In the genomic region with DNA sequence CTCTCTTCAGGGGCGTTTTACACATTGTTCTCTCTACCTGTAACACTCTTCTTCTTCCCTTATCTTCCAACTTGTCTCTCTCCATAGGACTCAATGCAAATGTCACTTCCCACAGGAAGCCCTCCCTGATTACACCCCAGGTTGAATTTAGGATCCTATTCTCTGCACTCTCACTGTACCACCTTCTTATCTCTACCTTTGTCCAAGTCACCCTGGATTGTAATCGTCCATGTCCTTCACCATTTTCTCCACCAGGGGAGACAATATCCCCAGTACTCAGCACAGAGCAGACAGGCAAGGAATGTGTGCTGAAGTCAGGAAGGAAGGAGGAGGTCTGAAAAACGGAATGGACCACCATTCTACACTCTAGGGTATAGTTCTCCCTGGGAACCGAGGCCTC, we compare ENCODE assay signal across 10 cellular contexts. TPM values are rescaled to one million over a fixed set of nuclear protein-coding genes. Genes with fewer than 3 reads are reported as not detected.
DNase-seq lines count a peak whose midpoint lies in the region; ATAC-seq and TF ChIP-seq lines count a peak whose summit lies in the region.
"Had no signal": no experiment of that assay in that cellular context is flagged by ENCODE, and none has a peak within 500 bp of the region (broad histone marks: within the 10 kb centered on the region; RNA-seq: fewer than 3 reads in every experiment).

No MANE protein-coding gene starts in this region.

- peaks cover 6% of the 10 kb centered on the region for H3K27me3 Mint-ChIP-seq in Caco-2 (ENCODE audit: insufficient read depth, unreplicated experiment)
- H3K27me3 Mint-ChIP-seq in WTC11 (ENCODE audit: low read depth) = peaks cover 3% of the 10 kb centered on the region
- peaks cover 32 to 79% of the 10 kb centered on the region in 2 donors for H3K27me3 Mint-ChIP-seq in CD8-positive, alpha-beta memory T cell

- H3K9me3 ChIP-seq in Caco-2 (no peaks in the 10 kb centered on the region), adrenal gland (replicated peaks in 1 of 3) (no peaks in the 10 kb centered on the region)
- H3K9me3 ChIP-seq in effector memory CD4-positive, alpha-beta T cell (ENCODE audit: control insufficient read depth, low read length) = no peaks in the 10 kb centered on the region
- H3K9me3 ChIP-seq in CD8-positive, alpha-beta memory T cell (ENCODE audit: low read length) = no peaks in the 10 kb centered on the region

- CTCF ChIA-PET in Caco-2 (lab: Charles Lee) = no interaction called here
- CTCF ChIA-PET in WTC11 (lab: Charles Lee) = interaction anchor here (0.9 to 1.8 kb wide), 6 partner anchors 13 to 99 kb away, joined by 3 to 17 read pairs (median 4); no protein-coding TSS in a partner anchor
- CTCF ChIA-PET in CD8-positive, alpha-beta memory T cell (lab: Charles Lee) = no interaction called here

- H3K27ac Mint-ChIP-seq in Caco-2 (ENCODE audit: unreplicated experiment) (no peak overlapping the region), WTC11 (no peak overlapping the region)
- H3K27ac Mint-ChIP-seq in CD8-positive, alpha-beta memory T cell = no peak overlapping the region

- 19 to 21% (median 20%) methylated on average over 4 of the region's 4 CpGs for WGBS in adrenal gland, 4 donors

- H3K27me3 ChIP-seq in Caco-2 (replicated peaks; ENCODE audit: control insufficient read depth, insufficient read depth, low read length) (no peaks in the 10 kb centered on the region), HL-60 (ENCODE audit: insufficient read depth, poor library complexity, severe bottlenecking) (no peaks in the 10 kb centered on the region), adrenal gland (peaks cover 34% of the 10 kb centered on the region)
- no peaks in the 10 kb centered on the region for H3K27me3 ChIP-seq in effector memory CD4-positive, alpha-beta T cell (replicated peaks; ENCODE audit: control insufficient read depth, insufficient read depth, low read length, poor library complexity, severe bottlenecking)
- H3K27me3 ChIP-seq in CD8-positive, alpha-beta memory T cell (ENCODE audit: insufficient read depth, low read length, poor library complexity, severe bottlenecking) = peaks cover 11% of the 10 kb centered on the region

- H3K4me1 Mint-ChIP-seq in Caco-2 (ENCODE audit: low read depth, unreplicated experiment) (peaks cover 6% of the 10 kb centered on the region), WTC11 (peaks cover 27% of the 10 kb centered on the region)
- no peaks in the 10 kb centered on the region for H3K4me1 Mint-ChIP-seq in CD8-positive, alpha-beta memory T cell

- no peaks in the 10 kb centered on the region for H3K4me1 ChIP-seq in Caco-2
- no peaks in the 10 kb centered on the region for H3K4me1 ChIP-seq in effector memory CD4-positive, alpha-beta T cell (ENCODE audit: control insufficient read depth, insufficient read depth, low read length, poor library complexity, severe bottlenecking)
- no peaks in the 10 kb centered on the region for H3K4me1 ChIP-seq in adrenal gland (replicated peaks in 1 of 2)
- no peaks in the 10 kb centered on the region for H3K4me1 ChIP-seq in CD8-positive, alpha-beta memory T cell (ENCODE audit: insufficient read depth, low read length)

- TF ChIP-seq POLR2A in adrenal gland (IDR thresholded peaks at IDR 0.05) = no peak

- H3K4me3 ChIP-seq in Caco-2 (ENCODE audit: low read depth, low read length) (no peak overlapping the region), HL-60 (replicated peaks; ENCODE audit: insufficient read depth, low read length) (no peak overlapping the region), adrenal gland (no peak overlapping the region)
- H3K4me3 ChIP-seq in effector memory CD4-positive, alpha-beta T cell (ENCODE audit: insufficient read depth, low read depth, low read length, poor library complexity, severe bottlenecking) = no peak overlapping the region
- H3K4me3 ChIP-seq in CD8-positive, alpha-beta memory T cell (ENCODE audit: low read length) = no peak overlapping the region

- intact Hi-C loops in Caco-2 (cut with micrococcal nuclease; ENCODE audit: unreplicated experiment) (no loop called here), left colon (cut with DNase I, micrococcal nuclease) (no loop called here), adrenal gland (cut with DNase I) (no loop called here)

- H3K27ac ChIP-seq in HL-60 (replicated peaks) = no peak overlapping the region
- H3K27ac ChIP-seq in effector memory CD4-positive, alpha-beta T cell (ENCODE audit: insufficient read depth, low read length, poor library complexity, severe bottlenecking) = no peak overlapping the region
- H3K27ac ChIP-seq in adrenal gland = no peak overlapping the region
- no peak overlapping the region for H3K27ac ChIP-seq in CD8-positive, alpha-beta memory T cell (ENCODE audit: low read depth, low read length)

- BruUV-seq in Caco-2 (replicated peaks; lab: Mats Ljungman, UMichigan) = no TSS peak

- POLR2A ChIA-PET in Caco-2 (lab: Charles Lee) (no interaction called here), WTC11 (lab: Charles Lee) (no interaction called here)
- POLR2A ChIA-PET in CD8-positive, alpha-beta memory T cell (lab: Charles Lee) = no interaction called here

- DNase-seq in Caco-2 (peak in 1 of 2 experiments; percentile 25), HL-60 (ENCODE audit: low read depth in 1 of 2, low spot score in 1 of 2) (no peak), WTC11 (ENCODE audit: low spot score) (peak; percentile 37), left colon (no peak), adrenal gland (no peak), DMS153 (lab: John Stamatoyannopoulos, UW) (no peak)
- no peak for DNase-seq in effector memory CD4-positive, alpha-beta T cell
- DNase-seq in CD8-positive, alpha-beta memory T cell = no peak
- DNase-seq: NCI-H1930 had no signal

- H3K36me3 ChIP-seq in Caco-2 (ENCODE audit: control insufficient read depth, insufficient read depth, low read length) = no peaks in the 10 kb centered on the region
- no peaks in the 10 kb centered on the region for H3K36me3 ChIP-seq in effector memory CD4-positive, alpha-beta T cell (ENCODE audit: control insufficient read depth, insufficient read depth, low read length)
- no peaks in the 10 kb centered on the region for H3K36me3 ChIP-seq in adrenal gland (replicated peaks in 1 of 2)
- no peaks in the 10 kb centered on the region for H3K36me3 ChIP-seq in CD8-positive, alpha-beta memory T cell (ENCODE audit: insufficient read depth, low read length)

- H3K4me3 Mint-ChIP-seq in Caco-2 (ENCODE audit: unreplicated experiment) (no peak overlapping the region), WTC11 (no peak overlapping the region)
- H3K4me3 Mint-ChIP-seq in CD8-positive, alpha-beta memory T cell = no peak overlapping the region
- H3K4me3 Mint-ChIP-seq: brain had no signal

- peak; percentile 34 to 67 for TF ChIP-seq CTCF in Caco-2 (IDR thresholded peaks at IDR 0.05; ENCODE audit: insufficient read depth in 1 of 2, low read depth in 1 of 2, low read length in 1 of 2, severe bottlenecking in 1 of 2, unreplicated experiment in 1 of 2)
- peak; percentile 4 for TF ChIP-seq CTCF in HL-60 (IDR thresholded peaks at IDR 0.05; ENCODE audit: insufficient read depth, low read length)
- TF ChIP-seq CTCF in WTC11 (IDR thresholded peaks at IDR 0.05) = peak; percentile 18; the same call in 1 of the 2 replicates
- peak in 2 of 6 experiments; percentile 7 to 26 for TF ChIP-seq CTCF in adrenal gland (IDR thresholded peaks at IDR 0.05)

- peaks cover 12% of the 10 kb centered on the region for H3K9me3 Mint-ChIP-seq in Caco-2 (ENCODE audit: unreplicated experiment)
- peaks cover 7% of the 10 kb centered on the region for H3K9me3 Mint-ChIP-seq in WTC11
- peaks cover 2 to 6% (median 4%) of the 10 kb centered on the region in 5 donors for H3K9me3 Mint-ChIP-seq in CD8-positive, alpha-beta memory T cell

- H3K36me3 Mint-ChIP-seq in Caco-2 (ENCODE audit: insufficient read depth, unreplicated experiment) = no peaks in the 10 kb centered on the region
- peaks cover 5% of the 10 kb centered on the region for H3K36me3 Mint-ChIP-seq in WTC11
- H3K36me3 Mint-ChIP-seq in CD8-positive, alpha-beta memory T cell = peaks cover 0 to 4% (median 2%) of the 10 kb centered on the region in 3 donors
- H3K36me3 Mint-ChIP-seq: brain had no signal

- ATAC-seq in WTC11 = peak; percentile 87
- ATAC-seq in left colon = peak; percentile 72

TF ChIP-seq in WTC11, 78 proteins besides CTCF, POLR2A, EP300 and RAD21 (continues in another document):
- TF ChIP-seq NR1H2 (CRISPR knock-in tag; IDR thresholded peaks at IDR 0.05) (no peak), NR3C1 (CRISPR knock-in tag; conservative IDR thresholded peaks at IDR 0.05; ENCODE audit: low read depth) (no peak), TEAD4 (CRISPR knock-in tag; IDR thresholded peaks at IDR 0.05) (no peak), NFYB (CRISPR knock-in tag; conservative IDR thresholded peaks at IDR 0.05; ENCODE audit: low read depth) (no peak)
- TF ChIP-seq, protein P1, sequence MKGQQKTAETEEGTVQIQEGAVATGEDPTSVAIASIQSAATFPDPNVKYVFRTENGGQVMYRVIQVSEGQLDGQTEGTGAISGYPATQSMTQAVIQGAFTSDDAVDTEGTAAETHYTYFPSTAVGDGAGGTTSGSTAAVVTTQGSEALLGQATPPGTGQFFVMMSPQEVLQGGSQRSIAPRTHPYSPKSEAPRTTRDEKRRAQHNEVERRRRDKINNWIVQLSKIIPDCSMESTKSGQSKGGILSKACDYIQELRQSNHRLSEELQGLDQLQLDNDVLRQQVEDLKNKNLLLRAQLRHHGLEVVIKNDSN (CRISPR knock-in tag; IDR thresholded peaks at IDR 0.05) = no peak
- TF ChIP-seq, protein P2, sequence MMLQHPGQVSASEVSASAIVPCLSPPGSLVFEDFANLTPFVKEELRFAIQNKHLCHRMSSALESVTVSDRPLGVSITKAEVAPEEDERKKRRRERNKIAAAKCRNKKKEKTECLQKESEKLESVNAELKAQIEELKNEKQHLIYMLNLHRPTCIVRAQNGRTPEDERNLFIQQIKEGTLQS (CRISPR knock-in tag; conservative IDR thresholded peaks at IDR 0.05) = no peak
- TF ChIP-seq, protein P3, sequence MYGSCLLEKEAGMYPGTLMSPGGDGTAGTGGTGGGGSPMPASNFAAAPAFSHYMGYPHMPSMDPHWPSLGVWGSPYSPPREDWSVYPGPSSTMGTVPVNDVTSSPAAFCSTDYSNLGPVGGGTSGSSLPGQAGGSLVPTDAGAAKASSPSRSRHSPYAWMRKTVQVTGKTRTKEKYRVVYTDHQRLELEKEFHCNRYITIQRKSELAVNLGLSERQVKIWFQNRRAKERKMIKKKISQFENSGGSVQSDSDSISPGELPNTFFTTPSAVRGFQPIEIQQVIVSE (CRISPR knock-in tag; IDR thresholded peaks at IDR 0.05; ENCODE audit: borderline replicate concordance) = no peak

RNA-seq across cellular contexts. Expression of a gene that starts 14.1 kb away (rescaled TPM):
- not detected in 2 replicates for total RNA-seq in Caco-2 (2022)
- not detected in 3 replicates for total RNA-seq in WTC11 (2021)
- total RNA-seq in left colon = not detected
- not detected for total RNA-seq in adrenal gland
- polyA plus RNA-seq in adrenal gland = not detected
- total RNA-seq in CD8-positive, alpha-beta memory T cell = not detected
- polyA plus RNA-seq in CD8-positive, alpha-beta memory T cell = not detected
